Comparison of ENCODE assay signal across 8 cellular contexts in genomic region chr1:25520446-25521061, GRCh38. TPM values are rescaled to one million over a fixed set of nuclear protein-coding genes. Genes with fewer than 3 reads are reported as not detected.
DNase-seq lines count a peak whose midpoint lies in the region; ATAC-seq and FAIRE-seq lines count a peak whose summit lies in the region.

No MANE protein-coding gene starts in this region.

- no peak overlapping the region for H3K4ac ChIP-seq in trophoblast cell (ENCODE audit: low read depth, low read length)

- H3K27me3 ChIP-seq in BLaER1 treated with 17β-estradiol and CSF1 and Interleukin-3, amounts not matched to agents 10 nM and 100 nM: no peaks in the 10 kb centered on the region
- H3K27me3 ChIP-seq in trophoblast cell (ENCODE audit: insufficient read depth, low read length): no peaks in the 10 kb centered on the region

- no peak overlapping the region for H3K27ac Mint-ChIP-seq in activated T-helper 2 cell treated with anti-CD3 and anti-CD28 coated beads, Interferon-gamma antibody, Interleukin-2, Interleukin-4, amounts not matched to agents 10 μg/mL and 5 μg/mL and 100 μg/mL, durations not matched to agents 14 hours and 24 hours and 36 hours

- no peak overlapping the region for H3K27ac ChIP-seq in BLaER1 treated with 17β-estradiol and CSF1 and Interleukin-3, amounts not matched to agents 10 nM and 100 nM
- no peak overlapping the region for H3K27ac ChIP-seq in trophoblast cell (ENCODE audit: low read depth, low read length)

- no peaks in the 10 kb centered on the region for H4K20me1 ChIP-seq in BLaER1 treated with 17β-estradiol and CSF1 and Interleukin-3, amounts not matched to agents 10 nM and 100 nM

- H3K9me3 Mint-ChIP-seq in activated T-helper 2 cell treated with anti-CD3 and anti-CD28 coated beads, Interferon-gamma antibody, Interleukin-2, Interleukin-4, amounts not matched to agents 10 μg/mL and 5 μg/mL and 100 μg/mL, durations not matched to agents 14 hours and 24 hours and 36 hours: peaks cover 5% of the 10 kb centered on the region

- H4K12ac ChIP-seq in trophoblast cell (ENCODE audit: low read depth, low read length): no peak overlapping the region

- intact Hi-C loops in activated T-helper 2 cell treated with anti-CD3 and anti-CD28 coated beads, Interferon-gamma antibody, Interleukin-2, Interleukin-4, amounts not matched to agents 10 μg/mL and 5 μg/mL and 100 μg/mL, durations not matched to agents 14 hours and 24 hours and 36 hours (cut with micrococcal nuclease): loop anchor here (5.0 to 10.0 kb wide), 2 partner anchors 113 to 294 kb away; partner anchors contain the start of gene MTFR1L

- H3K79me1 ChIP-seq in trophoblast cell (ENCODE audit: low read length): no peaks in the 10 kb centered on the region

- no peak overlapping the region for H4K8ac ChIP-seq in trophoblast cell (ENCODE audit: low read depth, low read length)

- no peak overlapping the region for H4K91ac ChIP-seq in trophoblast cell (ENCODE audit: low read depth, low read length)

- H3K27me3 Mint-ChIP-seq in activated T-helper 2 cell treated with anti-CD3 and anti-CD28 coated beads, Interferon-gamma antibody, Interleukin-2, Interleukin-4, amounts not matched to agents 10 μg/mL and 5 μg/mL and 100 μg/mL, durations not matched to agents 14 hours and 24 hours and 36 hours (ENCODE audit: low read depth): peaks cover 4% of the 10 kb centered on the region

- no peak overlapping the region for H3K18ac ChIP-seq in trophoblast cell (ENCODE audit: low read length)

- no peaks in the 10 kb centered on the region for H3K79me2 ChIP-seq in trophoblast cell (ENCODE audit: control insufficient read depth, insufficient read depth, low read length, poor library complexity)

- no peak overlapping the region for H2AK5ac ChIP-seq in trophoblast cell (ENCODE audit: low read length)

- H2BK12ac ChIP-seq in trophoblast cell (ENCODE audit: low read length): no peak overlapping the region

- peak; percentile 38 for DNase-seq in HK-2 (ENCODE audit: unreplicated experiment)
- peak; percentile 67 for DNase-seq in RKO (ENCODE audit: low spot score)
- DNase-seq in activated T-helper 2 cell treated with anti-CD3 and anti-CD28 coated beads, Interferon-gamma antibody, Interleukin-2, Interleukin-4, amounts not matched to agents 10 μg/mL and 5 μg/mL and 100 μg/mL, durations not matched to agents 14 hours and 24 hours and 36 hours (ENCODE audit: low spot score): peak; percentile 51
- peak; percentile 56 to 70 for DNase-seq in frontal cortex (ENCODE audit: low spot score in 2 of 2)
- DNase-seq in trophoblast cell: peak; percentile 35 to 77
- peak; percentile 54 for DNase-seq in urothelium cell line (ENCODE audit: low spot score)

- no CpG with 5 or more reads among the region's 4 CpGs for WGBS in trophoblast cell (ENCODE audit: extremely low coverage, insufficient coverage, insufficient read length)

- H3K4me1 ChIP-seq in BLaER1 treated with 17β-estradiol and CSF1 and Interleukin-3, amounts not matched to agents 10 nM and 100 nM: peaks cover 0 to 41% (median 23%) of the 10 kb centered on the region in 10 experiments; a peak in 18 of 20 replicates
- H3K4me1 ChIP-seq in trophoblast cell (ENCODE audit: control insufficient read depth in 1 of 2, insufficient read depth in 2 of 2, low read length in 2 of 2): no peaks in the 10 kb centered on the region

- no peak overlapping the region for H3K4me3 ChIP-seq in BLaER1 treated with 17β-estradiol and CSF1 and Interleukin-3, amounts not matched to agents 10 nM and 100 nM
- no peak overlapping the region for H3K4me3 ChIP-seq in trophoblast cell (ENCODE audit: low read depth, low read length)

- H2BK120ac ChIP-seq in trophoblast cell (ENCODE audit: insufficient read depth, low read length, poor library complexity): no peak overlapping the region

- 0 out of 22 replicates have a peak overlapping the region, but pooled peaks of 2 of the 11 experiments have one; percentile 35 to 36 for H3K9ac ChIP-seq in BLaER1 treated with 17β-estradiol and CSF1 and Interleukin-3, amounts not matched to agents 10 nM and 100 nM
- H3K9ac ChIP-seq in trophoblast cell (ENCODE audit: low read length): no peak overlapping the region

- ATAC-seq in GM18498 (IDR thresholded peaks at IDR 0.05; ENCODE audit: unreplicated experiment): no peak

- no peaks in the 10 kb centered on the region for H3K4me1 Mint-ChIP-seq in activated T-helper 2 cell treated with anti-CD3 and anti-CD28 coated beads, Interferon-gamma antibody, Interleukin-2, Interleukin-4, amounts not matched to agents 10 μg/mL and 5 μg/mL and 100 μg/mL, durations not matched to agents 14 hours and 24 hours and 36 hours (ENCODE audit: low read depth)

- H3K9me3 ChIP-seq in BLaER1 treated with 17β-estradiol and CSF1 and Interleukin-3, amounts not matched to agents 10 nM and 100 nM (replicated peaks in 1 of 11): no peaks in the 10 kb centered on the region
- H3K9me3 ChIP-seq in trophoblast cell (ENCODE audit: insufficient read depth, low read depth, low read length): no peaks in the 10 kb centered on the region

- no peak overlapping the region for H3K4me3 Mint-ChIP-seq in activated T-helper 2 cell treated with anti-CD3 and anti-CD28 coated beads, Interferon-gamma antibody, Interleukin-2, Interleukin-4, amounts not matched to agents 10 μg/mL and 5 μg/mL and 100 μg/mL, durations not matched to agents 14 hours and 24 hours and 36 hours (ENCODE audit: low read depth)

- H3K36me3 ChIP-seq in BLaER1 treated with 17β-estradiol and CSF1 and Interleukin-3, amounts not matched to agents 10 nM and 100 nM: no peaks in the 10 kb centered on the region
- H3K36me3 ChIP-seq in trophoblast cell (ENCODE audit: control insufficient read depth in 1 of 2, insufficient read depth in 2 of 2, low read length in 2 of 2): no peaks in the 10 kb centered on the region

- peak overlapping the region in 7 of 11 experiments; percentile 4 to 54 (median 28); a peak in 6 of 22 replicates for H3K4me2 ChIP-seq in BLaER1 treated with 17β-estradiol and CSF1 and Interleukin-3, amounts not matched to agents 10 nM and 100 nM
- no peak overlapping the region for H3K4me2 ChIP-seq in trophoblast cell (ENCODE audit: low read length)

- H3K23ac ChIP-seq in trophoblast cell (ENCODE audit: low read length): no peak overlapping the region

- H3K36me3 Mint-ChIP-seq in activated T-helper 2 cell treated with anti-CD3 and anti-CD28 coated beads, Interferon-gamma antibody, Interleukin-2, Interleukin-4, amounts not matched to agents 10 μg/mL and 5 μg/mL and 100 μg/mL, durations not matched to agents 14 hours and 24 hours and 36 hours (ENCODE audit: low read depth): no peaks in the 10 kb centered on the region

- FAIRE-seq in frontal cortex (lab: Jason Lieb, UNC): peak; percentile 33
- no peak for FAIRE-seq in urothelium cell line (lab: Jason Lieb, UNC)

- no peak overlapping the region for H2AFZ ChIP-seq in trophoblast cell (ENCODE audit: insufficient read depth, low read length, poor library complexity)

- H3K14ac ChIP-seq in trophoblast cell (ENCODE audit: low read length): no peak overlapping the region

- H2BK5ac ChIP-seq in trophoblast cell (ENCODE audit: low read depth, low read length, poor library complexity): no peak overlapping the region

RNA-seq across cellular contexts. Expression of gene LDLRAP1, which starts 22.9 kb away (rescaled TPM):
- total RNA-seq in activated T-helper 2 cell treated with anti-CD3 and anti-CD28 coated beads, Interferon-gamma antibody, Interleukin-2, Interleukin-4, amounts not matched to agents 10 μg/mL and 5 μg/mL and 100 μg/mL, durations not matched to agents 14 hours and 24 hours and 36 hours: 6.3 and 7.2 TPM in 2 replicates
- 1.6 TPM for total RNA-seq in frontal cortex
- 4.2 and 4.4 TPM in 2 replicates for polyA plus RNA-seq in trophoblast cell (2013)
